ENCODE assay signal across 9 cellular contexts in the genomic region with DNA sequence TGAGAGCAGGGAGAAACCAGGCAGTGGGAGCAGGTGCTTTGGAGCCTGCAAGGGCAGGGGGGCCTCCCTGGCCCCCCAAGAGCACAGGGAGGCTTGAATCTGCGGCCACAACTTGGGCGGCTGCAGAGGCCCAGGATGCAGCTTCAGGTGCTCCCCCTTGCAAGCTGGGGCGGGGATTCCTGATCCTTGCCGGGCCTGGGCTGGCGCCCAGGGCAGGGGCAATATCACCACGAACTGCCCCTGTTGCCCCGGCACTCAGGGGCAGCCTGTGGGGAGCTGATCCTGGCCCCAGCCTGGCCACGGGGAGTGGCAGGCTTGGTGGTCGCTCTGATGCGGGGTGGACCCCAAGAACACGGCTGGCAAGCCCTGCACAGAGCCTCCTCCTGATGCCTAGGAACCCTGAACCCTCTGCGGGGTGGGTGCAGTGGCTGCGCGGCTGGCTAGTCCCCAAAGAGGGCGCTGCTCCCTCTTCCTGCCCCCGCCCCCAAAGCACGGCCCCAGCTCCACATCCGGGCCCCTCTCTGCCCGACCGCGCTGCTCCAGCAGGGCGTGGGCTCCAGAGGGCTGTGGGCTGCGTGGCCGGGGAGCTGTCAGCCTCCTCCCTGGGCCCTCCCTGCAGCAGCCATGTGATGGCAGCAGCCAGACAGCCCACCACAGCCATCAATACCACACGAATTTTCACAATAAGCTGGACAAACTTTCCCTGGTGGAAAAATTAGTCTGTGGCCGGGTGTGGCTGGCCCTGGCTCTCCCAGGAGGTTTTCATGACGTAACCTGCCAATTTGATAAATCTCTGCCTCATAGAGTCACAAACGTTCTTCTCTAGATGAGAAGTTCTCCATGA.
DNase-seq lines count a peak whose midpoint lies in the region; ATAC-seq and TF ChIP-seq lines count a peak whose summit lies in the region.
"Had no signal": no experiment of that assay in that cellular context is flagged by ENCODE, and none has a peak within 500 bp of the region (broad histone marks: within the 10 kb centered on the region; RNA-seq: fewer than 3 reads in every experiment).

No MANE protein-coding gene starts in this region.

- H3K4me3 ChIP-seq in WERI-Rb-1 (ENCODE audit: low read depth, low read length) = no peak overlapping the region

- H3K27me3 ChIP-seq in WERI-Rb-1 (ENCODE audit: insufficient read depth, low read depth, severe bottlenecking) = no peaks in the 10 kb centered on the region

- H3K36me3 ChIP-seq in WERI-Rb-1 = no peaks in the 10 kb centered on the region

- ATAC-seq in GM21529 (IDR thresholded peaks at IDR 0.05; ENCODE audit: unreplicated experiment) (peak; percentile 55), HG03039 (IDR thresholded peaks at IDR 0.05; ENCODE audit: unreplicated experiment) (no peak)

- peaks cover 4% of the 10 kb centered on the region for H3K9me3 ChIP-seq in WERI-Rb-1 (ENCODE audit: severe bottlenecking)

- DNase-seq in 8988T = peak; percentile 24
- DNase-seq in WERI-Rb-1 = peak; percentile 56
- DNase-seq in effector CD8-positive, alpha-beta T cell (lab: John Stamatoyannopoulos, UW) = peak; percentile 38
- DNase-seq in stimulated activated CD4-positive, alpha-beta T cell treated with anti-CD3 and anti-CD28 coated beads, Interleukin-4, amount 100 ng/mL, for 1 hour = peak; percentile 59
- no peak for DNase-seq in NCI-H146 treated with DMSO at 0.1 percent for 48 hours (lab: John Stamatoyannopoulos, UW; ENCODE audit: unreplicated experiment)
- DNase-seq in OCI-M1 (lab: John Stamatoyannopoulos, UW) = no peak

- no peak overlapping the region for H3K27ac ChIP-seq in WERI-Rb-1
- H3K27ac ChIP-seq: parathyroid adenoma had no signal

- peak; percentile 64 for TF ChIP-seq CTCF in WERI-Rb-1 (IDR thresholded peaks at IDR 0.05; ENCODE audit: low read depth, low read length)

Comparison
In these comparisons a context has a peak if more than half of its experiments do, and no peak if none do; other contexts are left out.
1. DNase-seq: peak in 8988T (single experiment), WERI-Rb-1 (single experiment), effector CD8-positive, alpha-beta T cell (single experiment) and stimulated activated CD4-positive, alpha-beta T cell treated with anti-CD3 and anti-CD28 coated beads, Interleukin-4, amount 100 ng/mL, for 1 hour (single experiment); none in NCI-H146 treated with DMSO at 0.1 percent for 48 hours (single experiment) and OCI-M1 (single experiment).